In genomic region chrX:14095702-14096101, GRCh38 we compare ENCODE assay signal across 8 cellular contexts.
A peak's percentile ranks its signal among the peaks of the same experiment; 100 is the strongest.
DNase-seq lines count a peak whose midpoint lies in the region; ATAC-seq and TF ChIP-seq lines count a peak whose summit lies in the region.

No MANE protein-coding gene starts in this region.

- H3K27ac Mint-ChIP-seq in CD8-positive, alpha-beta memory T cell = no peak overlapping the region

- peak overlapping the region; percentile 55 for H3K4me2 ChIP-seq in MM.1S (ENCODE audit: low read depth, low read length)

- peaks cover 2 to 6% (median 4%) of the 10 kb centered on the region in 3 donors for H3K4me1 Mint-ChIP-seq in CD8-positive, alpha-beta memory T cell

- H3K36me3 ChIP-seq in CD8-positive, alpha-beta memory T cell (ENCODE audit: insufficient read depth, low read length) = no peaks in the 10 kb centered on the region
- H3K36me3 ChIP-seq in MM.1S (replicated peaks; ENCODE audit: insufficient read depth, low read length) (no peaks in the 10 kb centered on the region), left ventricle myocardium inferior (no peaks in the 10 kb centered on the region)

- H3K27ac ChIP-seq in CD8-positive, alpha-beta memory T cell (ENCODE audit: low read depth, low read length) = no peak overlapping the region
- H3K27ac ChIP-seq in MM.1S (ENCODE audit: low read length) = no peak overlapping the region
- no peak overlapping the region for H3K27ac ChIP-seq in left ventricle myocardium inferior (replicated peaks)

- H3K4me1 ChIP-seq in CD8-positive, alpha-beta memory T cell (ENCODE audit: insufficient read depth, low read length) = no peaks in the 10 kb centered on the region
- H3K4me1 ChIP-seq in MM.1S (ENCODE audit: low read length) (no peaks in the 10 kb centered on the region), left ventricle myocardium inferior (no peaks in the 10 kb centered on the region)

- no peaks in the 10 kb centered on the region for H3K9me3 ChIP-seq in CD8-positive, alpha-beta memory T cell (ENCODE audit: low read length)
- H3K9me3 ChIP-seq in MM.1S (replicated peaks; ENCODE audit: insufficient read depth, low read length) (no peaks in the 10 kb centered on the region), left ventricle myocardium inferior (replicated peaks) (no peaks in the 10 kb centered on the region)

- peak overlapping the region in 5 of 7 donors; percentile 38 to 53 (median 44) for H3K4me3 Mint-ChIP-seq in CD8-positive, alpha-beta memory T cell

- H3K27me3 Mint-ChIP-seq in CD8-positive, alpha-beta memory T cell = peaks cover 3 to 11% of the 10 kb centered on the region in 2 donors

- POLR2A ChIA-PET in CD8-positive, alpha-beta memory T cell (lab: Charles Lee) = no interaction called here

- H3F3A ChIP-seq in MM.1S (ENCODE audit: insufficient read depth, low read length) = no peaks in the 10 kb centered on the region

- H3K27me3 ChIP-seq in CD8-positive, alpha-beta memory T cell (ENCODE audit: insufficient read depth, low read length, poor library complexity, severe bottlenecking) = no peaks in the 10 kb centered on the region
- H3K27me3 ChIP-seq in MM.1S (replicated peaks; ENCODE audit: insufficient read depth, low read length) (no peaks in the 10 kb centered on the region), left ventricle myocardium inferior (ENCODE audit: low read depth) (no peaks in the 10 kb centered on the region)

- DNase-seq in CD8-positive, alpha-beta memory T cell = peak; percentile 1 to 35 (median 15)
- DNase-seq in MM.1S = peak; percentile 60
- DNase-seq in activated effector memory CD4-positive, alpha-beta T cell treated with Interleukin-2 at 50 U/mL for 16 hours = peak; percentile 6
- DNase-seq in left ventricle myocardium inferior = no peak
- DNase-seq in stimulated activated CD4-positive, alpha-beta T cell treated with anti-CD3 and anti-CD28 coated beads, Interleukin-12 subunit alpha, Interleukin-12 subunit beta, amount 100 ng/mL, for 48 hours (ENCODE audit: low read depth in 2 of 3, low spot score in 1 of 3) = peak; percentile 7 to 30 (median 8)
- DNase-seq in NCI-H2029 (lab: John Stamatoyannopoulos, UW) = no peak
- no peak for DNase-seq in NCI-H1417 (lab: John Stamatoyannopoulos, UW)

- no peaks in the 10 kb centered on the region for H3K36me3 Mint-ChIP-seq in CD8-positive, alpha-beta memory T cell

- peak overlapping the region; percentile 46; the same call in 1 of the 2 replicates for H2AFZ ChIP-seq in MM.1S (ENCODE audit: low read length)

- no peaks in the 10 kb centered on the region for H3K79me2 ChIP-seq in MM.1S (ENCODE audit: low read length)

- no peaks in the 10 kb centered on the region for H3K9me2 ChIP-seq in MM.1S (replicated peaks; ENCODE audit: insufficient read depth, low read length)

- H3K9me3 Mint-ChIP-seq in CD8-positive, alpha-beta memory T cell = no peaks in the 10 kb centered on the region

- intact Hi-C loops in left ventricle myocardium inferior (cut with micrococcal nuclease) = no loop called here

- peak; percentile 72 for TF ChIP-seq CTCF in MM.1S (IDR thresholded peaks at IDR 0.05; ENCODE audit: low read length)
- peak; percentile 62 for TF ChIP-seq CTCF in left ventricle myocardium inferior (IDR thresholded peaks at IDR 0.05; ENCODE audit: borderline replicate concordance)

- no peak overlapping the region for H3K4me3 ChIP-seq in CD8-positive, alpha-beta memory T cell (ENCODE audit: low read length)
- peak overlapping the region; percentile 27; the same call in 1 of the 2 replicates for H3K4me3 ChIP-seq in MM.1S (ENCODE audit: low read length)
- no peak overlapping the region for H3K4me3 ChIP-seq in left ventricle myocardium inferior

- H3K9ac ChIP-seq in MM.1S (ENCODE audit: low read length) = no peak overlapping the region

- ATAC-seq in GM21619 (IDR thresholded peaks at IDR 0.05; ENCODE audit: unreplicated experiment) = peak; percentile 64

- no peaks in the 10 kb centered on the region for H4K20me1 ChIP-seq in MM.1S (ENCODE audit: insufficient read depth, low read length)

- CTCF ChIA-PET in CD8-positive, alpha-beta memory T cell (lab: Charles Lee) = no interaction called here

Comparison
In these comparisons a context has a peak if more than half of its experiments do, and no peak if none do; other contexts are left out.
1. DNase-seq: peak in CD8-positive, alpha-beta memory T cell (5 of 5), MM.1S (single experiment), activated effector memory CD4-positive, alpha-beta T cell treated with Interleukin-2 at 50 U/mL for 16 hours (single experiment) and stimulated activated CD4-positive, alpha-beta T cell treated with anti-CD3 and anti-CD28 coated beads, Interleukin-12 subunit alpha, Interleukin-12 subunit beta, amount 100 ng/mL, for 48 hours (3 of 3); none in left ventricle myocardium inferior (single experiment), NCI-H2029 (single experiment) and NCI-H1417 (0 of 3).